8 cellular contexts compared by ENCODE assay signal in genomic region chr2:29528891-29529520, GRCh38.
DNase-seq lines count a peak whose midpoint lies in the region; ATAC-seq and TF ChIP-seq lines count a peak whose summit lies in the region.

No MANE protein-coding gene starts in this region.

- DNase-seq in AG08395 (ENCODE audit: low spot score): peak; percentile 69
- peak; percentile 32 for DNase-seq in Jurkat, Clone E6-1 (ENCODE audit: low read depth, low spot score)
- peak in 8 of 10 donors; percentile 8 to 86 (median 66) for DNase-seq in dorsolateral prefrontal cortex
- no peak for DNase-seq in neuronal stem cell (ENCODE audit: low spot score)
- no peak for DNase-seq in MV-4-11 (lab: John Stamatoyannopoulos, UW)
- no peak for DNase-seq in 8988T

- no peak overlapping the region for H3K14ac ChIP-seq in neuronal stem cell (ENCODE audit: low read length)

- peaks cover 0 to 6% (median 0%) of the 10 kb centered on the region in 45 donors for H3K27me3 ChIP-seq in dorsolateral prefrontal cortex
- no peaks in the 10 kb centered on the region for H3K27me3 ChIP-seq in neuronal stem cell (ENCODE audit: control insufficient read depth in 3 of 3, insufficient read depth in 3 of 3, low read depth in 1 of 3, low read length in 3 of 3)

- no peak overlapping the region for H3K9ac ChIP-seq in neuronal stem cell (ENCODE audit: low read depth, low read length, poor library complexity)

- H3K4me2 ChIP-seq in neuronal stem cell (ENCODE audit: insufficient read depth, low read length, poor library complexity, severe bottlenecking): no peak overlapping the region

- no peak for ATAC-seq in GM19328 (IDR thresholded peaks at IDR 0.05; ENCODE audit: unreplicated experiment)
- ATAC-seq in GM18909 (IDR thresholded peaks at IDR 0.05; ENCODE audit: poor library complexity, unreplicated experiment): no peak

- H3K27ac ChIP-seq in dorsolateral prefrontal cortex (peak overlapping the region in 1 of 59 donors; percentile 52), neuronal stem cell (replicated peaks; ENCODE audit: low read length) (no peak overlapping the region)

- no peak overlapping the region for H3K4me3 ChIP-seq in Jurkat, Clone E6-1 (ENCODE audit: low read length)
- H3K4me3 ChIP-seq in dorsolateral prefrontal cortex: peak overlapping the region in 12 of 59 donors; percentile 5 to 41 (median 18)
- no peak overlapping the region for H3K4me3 ChIP-seq in neuronal stem cell (ENCODE audit: low read length in 2 of 2)

- peaks cover 0 to 6% of the 10 kb centered on the region in 2 donors for H3K36me3 ChIP-seq in neuronal stem cell (replicated peaks in 1 of 2; ENCODE audit: control insufficient read depth in 2 of 2, insufficient read depth in 2 of 2, low read length in 2 of 2)

- no peak overlapping the region for H2BK120ac ChIP-seq in neuronal stem cell (ENCODE audit: low read depth, low read length)

- peak overlapping the region; percentile 1 for H3K18ac ChIP-seq in neuronal stem cell (ENCODE audit: low read length)

- intact Hi-C loops in dorsolateral prefrontal cortex (cut with DNase I): no loop called here

- no peak overlapping the region for H2AK5ac ChIP-seq in neuronal stem cell (ENCODE audit: low read depth, low read length)

- no peak overlapping the region for H4K8ac ChIP-seq in neuronal stem cell (ENCODE audit: low read depth, low read length)

- no peak overlapping the region for H3K23ac ChIP-seq in neuronal stem cell (ENCODE audit: low read depth, low read length, poor library complexity)

- no peak overlapping the region for H2BK12ac ChIP-seq in neuronal stem cell (ENCODE audit: low read length)

- H3K4ac ChIP-seq in neuronal stem cell (ENCODE audit: low read length): no peak overlapping the region

- no peaks in the 10 kb centered on the region for H3K4me1 ChIP-seq in neuronal stem cell (ENCODE audit: control insufficient read depth in 2 of 2, insufficient read depth in 1 of 2, low read depth in 1 of 2, low read length in 2 of 2)

- no peak overlapping the region for H2BK15ac ChIP-seq in neuronal stem cell (ENCODE audit: low read length)

- no peak overlapping the region for H2AFZ ChIP-seq in neuronal stem cell (ENCODE audit: low read length)

- H2BK5ac ChIP-seq in neuronal stem cell (ENCODE audit: low read length): no peak overlapping the region

- TF ChIP-seq CTCF in dorsolateral prefrontal cortex (IDR thresholded peaks at IDR 0.05 in 54 of 56, conservative IDR thresholded peaks at IDR 0.05 in 2 of 56; ENCODE audit: low read depth in 1 of 56, partially characterized antibody in 56 of 56): no peak

- H3K79me1 ChIP-seq in neuronal stem cell (ENCODE audit: low read depth, low read length): no peaks in the 10 kb centered on the region

- no peak overlapping the region for H4K91ac ChIP-seq in neuronal stem cell (ENCODE audit: low read depth, low read length, poor library complexity)

- H3K9me3 ChIP-seq in neuronal stem cell (replicated peaks in 1 of 2; ENCODE audit: control insufficient read depth in 2 of 2, insufficient read depth in 1 of 2, low read depth in 1 of 2, low read length in 2 of 2): no peaks in the 10 kb centered on the region

- WGBS in neuronal stem cell (ENCODE audit: extremely low coverage in 2 of 2, insufficient read length in 2 of 2, insufficient replicate concordance in 1 of 2), 2 donors: no CpG with 5 or more reads among the region's 18 CpGs

Comparison
In these comparisons a context has a peak if more than half of its experiments do, and no peak if none do; other contexts are left out.
1. DNase-seq: peak in AG08395 (single experiment), Jurkat, Clone E6-1 (single experiment) and dorsolateral prefrontal cortex (8 of 10); none in neuronal stem cell (single experiment), MV-4-11 (single experiment) and 8988T (single experiment).